In genomic region chr9:24582363-24583126, GRCh38 we compare ENCODE assay signal across 1 cellular context.
TF ChIP-seq lines count a peak whose summit lies in the region.

No MANE protein-coding gene starts in this region.

TF ChIP-seq in GM23338, 12 proteins besides CTCF, POLR2A, EP300 and RAD21 (continued from another document):
- TF ChIP-seq, protein P1, sequence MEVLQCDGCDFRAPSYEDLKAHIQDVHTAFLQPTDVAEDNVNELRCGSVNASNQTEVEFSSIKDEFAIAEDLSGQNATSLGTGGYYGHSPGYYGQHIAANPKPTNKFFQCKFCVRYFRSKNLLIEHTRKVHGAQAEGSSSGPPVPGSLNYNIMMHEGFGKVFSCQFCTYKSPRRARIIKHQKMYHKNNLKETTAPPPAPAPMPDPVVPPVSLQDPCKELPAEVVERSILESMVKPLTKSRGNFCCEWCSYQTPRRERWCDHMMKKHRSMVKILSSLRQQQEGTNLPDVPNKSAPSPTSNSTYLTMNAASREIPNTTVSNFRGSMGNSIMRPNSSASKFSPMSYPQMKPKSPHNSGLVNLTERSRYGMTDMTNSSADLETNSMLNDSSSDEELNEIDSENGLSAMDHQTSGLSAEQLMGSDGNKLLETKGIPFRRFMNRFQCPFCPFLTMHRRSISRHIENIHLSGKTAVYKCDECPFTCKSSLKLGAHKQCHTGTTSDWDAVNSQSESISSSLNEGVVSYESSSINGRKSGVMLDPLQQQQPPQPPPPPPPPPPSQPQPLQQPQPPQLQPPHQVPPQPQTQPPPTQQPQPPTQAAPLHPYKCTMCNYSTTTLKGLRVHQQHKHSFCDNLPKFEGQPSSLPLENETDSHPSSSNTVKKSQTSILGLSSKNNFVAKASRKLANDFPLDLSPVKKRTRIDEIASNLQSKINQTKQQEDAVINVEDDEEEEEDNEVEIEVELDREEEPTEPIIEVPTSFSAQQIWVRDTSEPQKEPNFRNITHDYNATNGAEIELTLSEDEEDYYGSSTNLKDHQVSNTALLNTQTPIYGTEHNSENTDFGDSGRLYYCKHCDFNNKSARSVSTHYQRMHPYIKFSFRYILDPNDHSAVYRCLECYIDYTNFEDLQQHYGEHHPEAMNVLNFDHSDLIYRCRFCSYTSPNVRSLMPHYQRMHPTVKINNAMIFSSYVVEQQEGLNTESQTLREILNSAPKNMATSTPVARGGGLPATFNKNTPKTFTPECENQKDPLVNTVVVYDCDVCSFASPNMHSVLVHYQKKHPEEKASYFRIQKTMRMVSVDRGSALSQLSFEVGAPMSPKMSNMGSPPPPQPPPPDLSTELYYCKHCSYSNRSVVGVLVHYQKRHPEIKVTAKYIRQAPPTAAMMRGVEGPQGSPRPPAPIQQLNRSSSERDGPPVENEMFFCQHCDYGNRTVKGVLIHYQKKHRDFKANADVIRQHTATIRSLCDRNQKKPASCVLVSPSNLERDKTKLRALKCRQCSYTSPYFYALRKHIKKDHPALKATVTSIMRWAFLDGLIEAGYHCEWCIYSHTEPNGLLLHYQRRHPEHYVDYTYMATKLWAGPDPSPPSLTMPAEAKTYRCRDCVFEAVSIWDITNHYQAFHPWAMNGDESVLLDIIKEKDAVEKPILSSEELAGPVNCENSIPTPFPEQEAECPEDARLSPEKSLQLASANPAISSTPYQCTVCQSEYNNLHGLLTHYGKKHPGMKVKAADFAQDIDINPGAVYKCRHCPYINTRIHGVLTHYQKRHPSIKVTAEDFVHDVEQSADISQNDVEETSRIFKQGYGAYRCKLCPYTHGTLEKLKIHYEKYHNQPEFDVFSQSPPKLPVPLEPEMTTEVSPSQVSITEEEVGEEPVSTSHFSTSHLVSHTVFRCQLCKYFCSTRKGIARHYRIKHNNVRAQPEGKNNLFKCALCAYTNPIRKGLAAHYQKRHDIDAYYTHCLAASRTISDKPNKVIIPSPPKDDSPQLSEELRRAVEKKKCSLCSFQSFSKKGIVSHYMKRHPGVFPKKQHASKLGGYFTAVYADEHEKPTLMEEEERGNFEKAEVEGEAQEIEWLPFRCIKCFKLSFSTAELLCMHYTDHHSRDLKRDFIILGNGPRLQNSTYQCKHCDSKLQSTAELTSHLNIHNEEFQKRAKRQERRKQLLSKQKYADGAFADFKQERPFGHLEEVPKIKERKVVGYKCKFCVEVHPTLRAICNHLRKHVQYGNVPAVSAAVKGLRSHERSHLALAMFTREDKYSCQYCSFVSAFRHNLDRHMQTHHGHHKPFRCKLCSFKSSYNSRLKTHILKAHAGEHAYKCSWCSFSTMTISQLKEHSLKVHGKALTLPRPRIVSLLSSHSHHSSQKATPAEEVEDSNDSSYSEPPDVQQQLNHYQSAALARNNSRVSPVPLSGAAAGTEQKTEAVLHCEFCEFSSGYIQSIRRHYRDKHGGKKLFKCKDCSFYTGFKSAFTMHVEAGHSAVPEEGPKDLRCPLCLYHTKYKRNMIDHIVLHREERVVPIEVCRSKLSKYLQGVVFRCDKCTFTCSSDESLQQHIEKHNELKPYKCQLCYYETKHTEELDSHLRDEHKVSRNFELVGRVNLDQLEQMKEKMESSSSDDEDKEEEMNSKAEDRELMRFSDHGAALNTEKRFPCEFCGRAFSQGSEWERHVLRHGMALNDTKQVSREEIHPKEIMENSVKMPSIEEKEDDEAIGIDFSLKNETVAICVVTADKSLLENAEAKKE (CRISPR knock-in tag; IDR thresholded peaks at IDR 0.05), result no peak
- TF ChIP-seq EZH2phosphoT487 (IDR thresholded peaks at IDR 0.05; ENCODE audit: unreplicated experiment), result no peak
- TF ChIP-seq JUNB (IDR thresholded peaks at IDR 0.05; ENCODE audit: unreplicated experiment), result no peak
